6 cellular contexts compared by ENCODE assay signal in genomic region chr2:8254214-8254613, GRCh38.
A peak's percentile ranks its signal among the peaks of the same experiment; 100 is the strongest.
DNase-seq lines count a peak whose midpoint lies in the region; ATAC-seq and TF ChIP-seq lines count a peak whose summit lies in the region.
"Not testable (repeated sequence)": the region's sequence is repeated elsewhere in the genome, so short reads cannot be mapped to it uniquely, and the experiment has no call there.

No MANE protein-coding gene starts in this region.

- not testable (repeated sequence) for TF ChIP-seq CTCF in DND-41 (IDR thresholded peaks at IDR 0.05; ENCODE audit: borderline replicate concordance, extremely low read depth, low read length, poor library complexity, severe bottlenecking); endodermal cell (conservative IDR thresholded peaks at IDR 0.05)

- H3K4me2 ChIP-seq in DND-41 (ENCODE audit: insufficient read depth, low read length): not testable (repeated sequence)

- H3K27ac Mint-ChIP-seq in activated T-helper 1 cell treated with anti-CD3 and anti-CD28 coated beads, Interleukin-12 subunit alpha, Interleukin-12 subunit beta, Interleukin-2, Interleukin-4 antibody, amounts not matched to agents 30 ng/mL and 10 ng/mL and 1 ng/mL, durations not matched to agents 14 hours and 24 hours and 36 hours: peak overlapping the region; percentile 16
- H3K27ac Mint-ChIP-seq in endodermal cell: peak overlapping the region; percentile 97
- peak overlapping the region; percentile 69 to 81 for H3K27ac Mint-ChIP-seq in natural killer cell treated with Interleukin-12 subunit alpha and Interleukin-12 subunit beta and Interleukin-15 and Interleukin-18, amount 100 ng/mL, for 72 hours

- H3K9me3 ChIP-seq in DND-41 (ENCODE audit: insufficient read depth, low read length, severe bottlenecking) (peaks cover 14% of the 10 kb centered on the region), NT2/D1 (ENCODE audit: insufficient read depth, low read length) (peaks cover 40% of the 10 kb centered on the region), endodermal cell (ENCODE audit: control insufficient read depth, low read length) (peaks cover 33% of the 10 kb centered on the region)
- not testable (repeated sequence) for H3K9me3 ChIP-seq in HUES64 (ENCODE audit: insufficient read depth, low read depth, low read length)

- not testable (repeated sequence) for H3K27me3 ChIP-seq in DND-41 (ENCODE audit: insufficient read depth, low read length, poor library complexity); HUES64 (ENCODE audit: insufficient read depth, low read length); NT2/D1 (ENCODE audit: insufficient read depth, insufficient read length); endodermal cell (ENCODE audit: control insufficient read depth, insufficient read depth, low read length, poor library complexity, severe bottlenecking)

- DNase-seq in DND-41; activated T-helper 1 cell treated with anti-CD3 and anti-CD28 coated beads, Interleukin-12 subunit alpha, Interleukin-12 subunit beta, Interleukin-2, Interleukin-4 antibody, amounts not matched to agents 30 ng/mL and 10 ng/mL and 1 ng/mL, durations not matched to agents 14 hours and 24 hours and 36 hours (ENCODE audit: low spot score); natural killer cell treated with Interleukin-12 subunit alpha and Interleukin-12 subunit beta and Interleukin-15 and Interleukin-18, amount 100 ng/mL, for 72 hours (ENCODE audit: low spot score): not testable (repeated sequence)
- DNase-seq in NT2/D1 (ENCODE audit: low read depth, low spot score): peak; percentile 68
- DNase-seq in endodermal cell: peak; percentile 65

- not testable (repeated sequence) for H4K20me1 ChIP-seq in DND-41 (ENCODE audit: insufficient read depth, low read length)

- not testable (repeated sequence) for H3K79me2 ChIP-seq in DND-41 (ENCODE audit: insufficient read depth, low read length)

- peaks cover 15% of the 10 kb centered on the region for H3K27me3 Mint-ChIP-seq in activated T-helper 1 cell treated with anti-CD3 and anti-CD28 coated beads, Interleukin-12 subunit alpha, Interleukin-12 subunit beta, Interleukin-2, Interleukin-4 antibody, amounts not matched to agents 30 ng/mL and 10 ng/mL and 1 ng/mL, durations not matched to agents 14 hours and 24 hours and 36 hours (ENCODE audit: insufficient read depth)
- not testable (repeated sequence) for H3K27me3 Mint-ChIP-seq in endodermal cell (ENCODE audit: insufficient read depth); natural killer cell treated with Interleukin-12 subunit alpha and Interleukin-12 subunit beta and Interleukin-15 and Interleukin-18, amount 100 ng/mL, for 72 hours

- intact Hi-C loops in activated T-helper 1 cell treated with anti-CD3 and anti-CD28 coated beads, Interleukin-12 subunit alpha, Interleukin-12 subunit beta, Interleukin-2, Interleukin-4 antibody, amounts not matched to agents 30 ng/mL and 10 ng/mL and 1 ng/mL, durations not matched to agents 14 hours and 24 hours and 36 hours (cut with micrococcal nuclease): loop anchor here (2.0 to 5.0 kb wide), 3 partner anchors 15 to 123 kb away; no protein-coding TSS in a partner anchor

- peaks cover 21% of the 10 kb centered on the region for H3K4me1 Mint-ChIP-seq in activated T-helper 1 cell treated with anti-CD3 and anti-CD28 coated beads, Interleukin-12 subunit alpha, Interleukin-12 subunit beta, Interleukin-2, Interleukin-4 antibody, amounts not matched to agents 30 ng/mL and 10 ng/mL and 1 ng/mL, durations not matched to agents 14 hours and 24 hours and 36 hours (ENCODE audit: low read depth)
- peaks cover 54% of the 10 kb centered on the region for H3K4me1 Mint-ChIP-seq in endodermal cell
- H3K4me1 Mint-ChIP-seq in natural killer cell treated with Interleukin-12 subunit alpha and Interleukin-12 subunit beta and Interleukin-15 and Interleukin-18, amount 100 ng/mL, for 72 hours (ENCODE audit: low read depth in 2 of 2): peaks cover 26 to 28% of the 10 kb centered on the region in 2 donors

- H3K4me3 ChIP-seq in DND-41 (ENCODE audit: low read depth in 1 of 2, low read length in 2 of 2); HUES64 (ENCODE audit: low read length); NT2/D1 (ENCODE audit: insufficient read length, low read depth); endodermal cell (ENCODE audit: low read length): not testable (repeated sequence)

- peaks cover 18% of the 10 kb centered on the region for H3K9me3 Mint-ChIP-seq in activated T-helper 1 cell treated with anti-CD3 and anti-CD28 coated beads, Interleukin-12 subunit alpha, Interleukin-12 subunit beta, Interleukin-2, Interleukin-4 antibody, amounts not matched to agents 30 ng/mL and 10 ng/mL and 1 ng/mL, durations not matched to agents 14 hours and 24 hours and 36 hours
- peaks cover 31% of the 10 kb centered on the region for H3K9me3 Mint-ChIP-seq in endodermal cell
- not testable (repeated sequence) for H3K9me3 Mint-ChIP-seq in natural killer cell treated with Interleukin-12 subunit alpha and Interleukin-12 subunit beta and Interleukin-15 and Interleukin-18, amount 100 ng/mL, for 72 hours

- not testable (repeated sequence) for H3K27ac ChIP-seq in DND-41 (ENCODE audit: low read length); endodermal cell (ENCODE audit: low read depth, low read length)
- peak overlapping the region; percentile 91; the same call in 1 of the 2 replicates for H3K27ac ChIP-seq in HUES64 (ENCODE audit: low read depth, low read length)

- H3K4me3 Mint-ChIP-seq in activated T-helper 1 cell treated with anti-CD3 and anti-CD28 coated beads, Interleukin-12 subunit alpha, Interleukin-12 subunit beta, Interleukin-2, Interleukin-4 antibody, amounts not matched to agents 30 ng/mL and 10 ng/mL and 1 ng/mL, durations not matched to agents 14 hours and 24 hours and 36 hours; endodermal cell; natural killer cell treated with Interleukin-12 subunit alpha and Interleukin-12 subunit beta and Interleukin-15 and Interleukin-18, amount 100 ng/mL, for 72 hours: not testable (repeated sequence)

- peak; percentile 59 for ATAC-seq in DND-41 (ENCODE audit: insufficient read depth, low read depth)
- ATAC-seq in natural killer cell treated with Interleukin-12 subunit alpha and Interleukin-12 subunit beta and Interleukin-15 and Interleukin-18, amount 100 ng/mL, for 72 hours: not testable (repeated sequence)

- not testable (repeated sequence) for H3K36me3 ChIP-seq in DND-41 (ENCODE audit: insufficient read depth, low read length); HUES64 (ENCODE audit: insufficient read depth, low read length); NT2/D1 (ENCODE audit: insufficient read depth, insufficient read length, low read length); endodermal cell (ENCODE audit: control insufficient read depth, insufficient read depth, low read length)

- peaks cover 19% of the 10 kb centered on the region for H3K4me1 ChIP-seq in DND-41 (ENCODE audit: insufficient read depth, low read length)
- peaks cover 41% of the 10 kb centered on the region for H3K4me1 ChIP-seq in HUES64 (ENCODE audit: insufficient read depth, low read length)
- H3K4me1 ChIP-seq in NT2/D1 (ENCODE audit: insufficient read depth, insufficient read length): not testable (repeated sequence)
- peaks cover 12% of the 10 kb centered on the region for H3K4me1 ChIP-seq in endodermal cell (ENCODE audit: control insufficient read depth, insufficient read depth, low read length)

- H2AFZ ChIP-seq in DND-41 (ENCODE audit: low read depth, low read length): not testable (repeated sequence)

- not testable (repeated sequence) for H3K9ac ChIP-seq in DND-41 (ENCODE audit: low read depth, low read length); HUES64 (ENCODE audit: low read depth, low read length); NT2/D1 (ENCODE audit: insufficient read length, low read depth)
- H3K9ac ChIP-seq in endodermal cell (ENCODE audit: extremely low read depth, low read length, poor library complexity, severe bottlenecking): peak overlapping the region; percentile 65

- not testable (repeated sequence) for H3K36me3 Mint-ChIP-seq in activated T-helper 1 cell treated with anti-CD3 and anti-CD28 coated beads, Interleukin-12 subunit alpha, Interleukin-12 subunit beta, Interleukin-2, Interleukin-4 antibody, amounts not matched to agents 30 ng/mL and 10 ng/mL and 1 ng/mL, durations not matched to agents 14 hours and 24 hours and 36 hours (ENCODE audit: low read depth); endodermal cell (ENCODE audit: low read depth)
- peaks cover 16% of the 10 kb centered on the region for H3K36me3 Mint-ChIP-seq in natural killer cell treated with Interleukin-12 subunit alpha and Interleukin-12 subunit beta and Interleukin-15 and Interleukin-18, amount 100 ng/mL, for 72 hours

Comparison
In these comparisons a context has a peak if more than half of its experiments do, and no peak if none do; other contexts are left out.
1. H3K27ac Mint-ChIP-seq: peak in every context shown above with its lines; median percentile 97 in endodermal cell; 75 in natural killer cell treated with Interleukin-12 subunit alpha and Interleukin-12 subunit beta and Interleukin-15 and Interleukin-18, amount 100 ng/mL, for 72 hours; 16 in activated T-helper 1 cell treated with anti-CD3 and anti-CD28 coated beads, Interleukin-12 subunit alpha, Interleukin-12 subunit beta, Interleukin-2, Interleukin-4 antibody, amounts not matched to agents 30 ng/mL and 10 ng/mL and 1 ng/mL, durations not matched to agents 14 hours and 24 hours and 36 hours.